21 cellular contexts compared by ENCODE assay signal in the genomic region with DNA sequence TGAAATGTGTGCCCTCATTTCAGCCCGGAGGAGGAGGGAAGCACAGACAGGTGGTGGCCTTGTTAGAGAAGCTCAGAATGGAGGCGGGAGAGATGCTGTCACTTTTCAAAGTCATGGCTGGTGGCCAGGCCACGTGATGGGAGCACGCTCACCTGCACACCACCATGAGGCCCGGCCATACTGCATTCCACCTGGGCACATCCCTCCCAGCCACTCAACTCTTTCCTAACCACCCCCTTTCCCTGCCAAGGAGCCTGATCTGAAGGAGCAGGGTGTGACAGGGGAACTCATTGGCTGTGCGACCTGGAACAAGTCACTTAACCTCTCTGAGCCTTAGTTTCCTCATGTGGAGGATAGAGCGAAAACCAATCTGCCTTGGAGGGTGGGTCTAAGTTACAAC.
"Had no signal": no experiment of that assay in that cellular context is flagged by ENCODE, and none has a peak within 500 bp of the region (broad histone marks: within the 10 kb centered on the region; RNA-seq: fewer than 3 reads in every experiment).

No MANE protein-coding gene starts in this region.

- H3K4me1 Mint-ChIP-seq: endodermal cell; stimulated activated effector memory CD8-positive, alpha-beta T cell treated with anti-CD3 and anti-CD28 coated beads, Interleukin-12 subunit alpha, Interleukin-12 subunit beta, amount 100 ng/mL, for 72 hours had no signal

- H3K9me3 Mint-ChIP-seq: stimulated activated effector memory CD8-positive, alpha-beta T cell treated with anti-CD3 and anti-CD28 coated beads, Interleukin-12 subunit alpha, Interleukin-12 subunit beta, amount 100 ng/mL, for 72 hours had no signal

- H3K27me3 ChIP-seq: colonic mucosa, foreskin keratinocyte, right atrium auricular region, upper lobe of left lung, vagina had no signal

- ATAC-seq: foreskin keratinocyte; left cardiac atrium; left ventricle myocardium superior; stimulated activated naive CD8-positive, alpha-beta T cell treated with anti-CD3 and anti-CD28 coated beads, Interleukin-15, Interleukin-2, amounts not matched to agents 100 U/mL and 50 U/mL, for 24 hours had no signal

- H3K4me3 Mint-ChIP-seq: endodermal cell; naive B cell; stimulated activated effector memory CD8-positive, alpha-beta T cell treated with anti-CD3 and anti-CD28 coated beads, Interleukin-12 subunit alpha, Interleukin-12 subunit beta, amount 100 ng/mL, for 72 hours had no signal

- H3K4me3 ChIP-seq: colonic mucosa, right atrium auricular region, suprapubic skin, tibial artery, upper lobe of left lung, vagina had no signal

- H3K36me3 Mint-ChIP-seq: stimulated activated effector memory CD8-positive, alpha-beta T cell treated with anti-CD3 and anti-CD28 coated beads, Interleukin-12 subunit alpha, Interleukin-12 subunit beta, amount 100 ng/mL, for 72 hours had no signal

- H3K36me3 ChIP-seq: colonic mucosa, right atrium auricular region, suprapubic skin, tibial artery, upper lobe of left lung, vagina had no signal

- DNase-seq: colonic mucosa; dermis blood vessel endothelial cell; endodermal cell; erythroblast; foreskin keratinocyte; kidney; left cardiac atrium; left ventricle myocardium superior; mesendoderm; naive B cell; small intestine; stimulated activated CD4-positive, alpha-beta T cell treated with anti-CD3 and anti-CD28 coated beads, Interleukin-4, amount 100 ng/mL, for 1 hour; stimulated activated CD8-positive, alpha-beta memory T cell treated with anti-CD3 and anti-CD28 coated beads, Interleukin-4, amount 100 ng/mL, for 48 hours; stimulated activated naive CD8-positive, alpha-beta T cell treated with anti-CD3 and anti-CD28 coated beads, Interleukin-15, Interleukin-2, amounts not matched to agents 100 U/mL and 50 U/mL, for 24 hours; tibial artery; upper lobe of left lung had no signal

- H3K27ac ChIP-seq: colonic mucosa, foreskin keratinocyte, right atrium auricular region, suprapubic skin, tibial artery, upper lobe of left lung, vagina had no signal

- H3K9me3 ChIP-seq: colonic mucosa, right atrium auricular region, suprapubic skin, upper lobe of left lung, vagina had no signal

- FAIRE-seq: endothelial cell of umbilical vein, kidney, small intestine had no signal

- H3K27ac Mint-ChIP-seq: endodermal cell; stimulated activated effector memory CD8-positive, alpha-beta T cell treated with anti-CD3 and anti-CD28 coated beads, Interleukin-12 subunit alpha, Interleukin-12 subunit beta, amount 100 ng/mL, for 72 hours had no signal

- H3K4me1 ChIP-seq: colonic mucosa, foreskin keratinocyte, right atrium auricular region, suprapubic skin, tibial artery, upper lobe of left lung, vagina had no signal
